ENCODE assay signal across 1 cellular context in genomic region chr3:13420051-13420816, GRCh38.
TF ChIP-seq lines count a peak whose summit lies in the region.

Gene NUP210 (minus strand): TSS chr3:13420322. CDS start chr3:13420226, 96 bp downstream.

TF ChIP-seq in WTC11, 78 proteins besides CTCF, POLR2A, EP300 and RAD21 (continued from another document and continues in another):
- TF ChIP-seq GTF2I (CRISPR knock-in tag; conservative IDR thresholded peaks at IDR 0.05) (peak; percentile 73), ZNF121 (CRISPR knock-in tag; IDR thresholded peaks at IDR 0.05) (peak; percentile 98), ZNF532 (CRISPR knock-in tag; IDR thresholded peaks at IDR 0.05; ENCODE audit: borderline replicate concordance) (no peak), MYBL2 (CRISPR knock-in tag; IDR thresholded peaks at IDR 0.05) (no peak; the same call in 1 of the 2 replicates), GABPB1 (CRISPR knock-in tag; IDR thresholded peaks at IDR 0.05) (no peak), ZNF138 (CRISPR knock-in tag; conservative IDR thresholded peaks at IDR 0.05) (no peak), PRRX2 (CRISPR knock-in tag; IDR thresholded peaks at IDR 0.05) (no peak), MAX (CRISPR knock-in tag; IDR thresholded peaks at IDR 0.05) (no peak), ATF6 (CRISPR knock-in tag; IDR thresholded peaks at IDR 0.05) (no peak), RORB (CRISPR knock-in tag; IDR thresholded peaks at IDR 0.05) (no peak), ZBTB21 (CRISPR knock-in tag; IDR thresholded peaks at IDR 0.05; ENCODE audit: borderline replicate concordance) (no peak), NR1H2 (CRISPR knock-in tag; IDR thresholded peaks at IDR 0.05) (no peak), ZNF423 (CRISPR knock-in tag; IDR thresholded peaks at IDR 0.05) (peak; percentile 67; the same call in 1 of the 2 replicates), FOXP4 (CRISPR knock-in tag; IDR thresholded peaks at IDR 0.05) (no peak; the same call in 1 of the 2 replicates), EMX1 (CRISPR knock-in tag; IDR thresholded peaks at IDR 0.05) (no peak), ELF4 (CRISPR knock-in tag; IDR thresholded peaks at IDR 0.05; ENCODE audit: low read depth) (0 out of 2 replicates have a peak, but pooled peaks have one; percentile 7), JUN (CRISPR knock-in tag; IDR thresholded peaks at IDR 0.05) (0 out of 2 replicates have a peak, but pooled peaks have one; percentile 36), ETV6 (CRISPR knock-in tag; IDR thresholded peaks at IDR 0.05) (no peak), ERG (CRISPR knock-in tag; IDR thresholded peaks at IDR 0.05) (no peak), TEAD1 (CRISPR knock-in tag; IDR thresholded peaks at IDR 0.05) (no peak), ATF2 (CRISPR knock-in tag; IDR thresholded peaks at IDR 0.05; ENCODE audit: borderline replicate concordance, low read depth) (no peak), ZNF317 (CRISPR knock-in tag; IDR thresholded peaks at IDR 0.05; ENCODE audit: borderline replicate concordance, low read depth) (no peak), ARID4B (CRISPR knock-in tag; IDR thresholded peaks at IDR 0.05; ENCODE audit: borderline replicate concordance) (no peak), SMAD3 (CRISPR knock-in tag; IDR thresholded peaks at IDR 0.05; ENCODE audit: borderline replicate concordance) (no peak), IRF2 (CRISPR knock-in tag; IDR thresholded peaks at IDR 0.05; ENCODE audit: borderline replicate concordance, low read depth) (no peak), CREM (CRISPR knock-in tag; IDR thresholded peaks at IDR 0.05) (peak; percentile 49), FOXP1 (CRISPR knock-in tag; IDR thresholded peaks at IDR 0.05; ENCODE audit: borderline replicate concordance) (0 out of 2 replicates have a peak, but pooled peaks have one; percentile 22), ESRRA (CRISPR knock-in tag; IDR thresholded peaks at IDR 0.05; ENCODE audit: borderline replicate concordance) (no peak), SMAD4 (CRISPR knock-in tag; IDR thresholded peaks at IDR 0.05) (no peak), ZNF512 (CRISPR knock-in tag; IDR thresholded peaks at IDR 0.05; ENCODE audit: borderline replicate concordance) (no peak), ZMAT4 (CRISPR knock-in tag; IDR thresholded peaks at IDR 0.05) (no peak), ZNF219 (CRISPR knock-in tag; IDR thresholded peaks at IDR 0.05; ENCODE audit: borderline replicate concordance) (no peak), AFF4 (CRISPR knock-in tag; IDR thresholded peaks at IDR 0.05; ENCODE audit: borderline replicate concordance) (no peak), ATF1 (CRISPR knock-in tag; IDR thresholded peaks at IDR 0.05) (no peak), CBFB (CRISPR knock-in tag; IDR thresholded peaks at IDR 0.05; ENCODE audit: low read depth) (no peak)
